ENCODE assay signal across 8 cellular contexts in genomic region chr10:62804384-62805138, GRCh38. TPM values are rescaled to one million over a fixed set of nuclear protein-coding genes. Genes with fewer than 3 reads are reported as not detected.
DNase-seq lines count a peak whose midpoint lies in the region; ATAC-seq and TF ChIP-seq lines count a peak whose summit lies in the region.

Gene ADO, plus strand, starts transcription at chr10:62804720. Its CDS starts 340 bp downstream, at chr10:62805060.

- peak within 1 kb of the TSS; percentile 98 for H3K56ac ChIP-seq in IMR-90 (ENCODE audit: extremely low read depth, insufficient read depth, low read length)

- H3K14ac ChIP-seq in IMR-90 (replicated peaks; ENCODE audit: low read depth, low read length) = peak within 1 kb of the TSS; percentile 99

- H3K4me3 ChIP-seq in IMR-90 (ENCODE audit: insufficient read depth, low read depth, low read length) (peak within 1 kb of the TSS; percentile 94), PC-9 (peak within 1 kb of the TSS; percentile 60), esophagus squamous epithelium (peak within 1 kb of the TSS; percentile 83 to 93 (median 90))

- no peaks in the 10 kb centered on the region for H3K9me3 Mint-ChIP-seq in activated T-helper 1 cell treated with anti-CD3 and anti-CD28 coated beads, Interleukin-12 subunit alpha, Interleukin-12 subunit beta, Interleukin-2, Interleukin-4 antibody, amounts not matched to agents 30 ng/mL and 10 ng/mL and 1 ng/mL, durations not matched to agents 14 hours and 24 hours and 36 hours

- peak within 1 kb of the TSS; percentile 98 for H3K18ac ChIP-seq in IMR-90 (ENCODE audit: low read depth, low read length)

- peak within 1 kb of the TSS; percentile 100 for H4K91ac ChIP-seq in IMR-90 (ENCODE audit: insufficient read depth, low read depth, low read length)

- H3K4me2 ChIP-seq in IMR-90 (ENCODE audit: low read depth, low read length) = peak within 1 kb of the TSS; percentile 98
- peak within 1 kb of the TSS; percentile 84 for H3K4me2 ChIP-seq in PC-9

- H3K9me3 ChIP-seq in IMR-90 (ENCODE audit: control insufficient read depth, insufficient read depth, low read length) (no peaks in the 10 kb centered on the region), PC-9 (ENCODE audit: insufficient read depth, low read depth) (no peaks in the 10 kb centered on the region), esophagus squamous epithelium (no peaks in the 10 kb centered on the region)

- H2AK5ac ChIP-seq in IMR-90 (ENCODE audit: low read depth, low read length) = peak within 1 kb of the TSS; percentile 84

- no peaks in the 10 kb centered on the region for H3K36me3 ChIP-seq in IMR-90 (ENCODE audit: control insufficient read depth, insufficient read depth, low read length)
- H3K36me3 ChIP-seq in PC-9 (ENCODE audit: low read depth) = peaks cover 21% of the 10 kb centered on the region
- H3K36me3 ChIP-seq in esophagus squamous epithelium = peaks cover 0 to 16% (median 0%) of the 10 kb centered on the region in 3 donors

- no peak for TF ChIP-seq RAD21 in IMR-90 (IDR thresholded peaks at IDR 0.05; ENCODE audit: low read length)

- H3K27ac Mint-ChIP-seq in activated T-helper 1 cell treated with anti-CD3 and anti-CD28 coated beads, Interleukin-12 subunit alpha, Interleukin-12 subunit beta, Interleukin-2, Interleukin-4 antibody, amounts not matched to agents 30 ng/mL and 10 ng/mL and 1 ng/mL, durations not matched to agents 14 hours and 24 hours and 36 hours = peak within 1 kb of the TSS; percentile 95

- peak within 1 kb of the TSS; percentile 100 for H4K5ac ChIP-seq in IMR-90 (ENCODE audit: low read depth, low read length)

- peaks cover 14 to 29% of the 10 kb centered on the region in 2 experiments for H3K79me1 ChIP-seq in IMR-90 (ENCODE audit: low read depth in 1 of 2, low read length in 2 of 2)

- peak within 1 kb of the TSS; percentile 99 for H2BK5ac ChIP-seq in IMR-90 (ENCODE audit: low read depth, low read length, poor library complexity, severe bottlenecking)

- dilution Hi-C loops in IMR-90 (cut with HindIII; ENCODE audit: low sequenced_read_pairs, unreplicated experiment) = no loop called here

- peak within 1 kb of the TSS; percentile 84 to 99 for H4K8ac ChIP-seq in IMR-90 (ENCODE audit: low read depth in 2 of 2, low read length in 2 of 2)

- BruUV-seq in IMR-90 (replicated peaks; lab: Mats Ljungman, UMichigan) (no TSS peak), PC-9 (replicated peaks; lab: Mats Ljungman, UMichigan) (no TSS peak)

- ATAC-seq in GM21529 (IDR thresholded peaks at IDR 0.05; ENCODE audit: unreplicated experiment) = peak; percentile 88
- ATAC-seq in IMR-90 (ENCODE audit: low read depth) = peak; percentile 91

- H3K27ac ChIP-seq in IMR-90 (ENCODE audit: insufficient read depth, low read length) (peak within 1 kb of the TSS; percentile 99), PC-9 (peak within 1 kb of the TSS; percentile 69), esophagus squamous epithelium (peak within 1 kb of the TSS; percentile 91 to 97 (median 96))

- peak within 1 kb of the TSS; percentile 99; the same call in 1 of the 2 replicates for H2BK20ac ChIP-seq in IMR-90 (ENCODE audit: low read depth, low read length)

- DNase-seq in DMS153 treated with DMSO at 0.1 percent for 48 hours (lab: John Stamatoyannopoulos, UW; ENCODE audit: unreplicated experiment) (peak; percentile 87), IMR-90 (peak; percentile 79), PC-9 (peak; percentile 55 to 79), esophagus squamous epithelium (lab: John Stamatoyannopoulos, UW) (peak; percentile 54), myocyte (ENCODE audit: low read depth) (peak; percentile 93)
- DNase-seq in activated T-helper 1 cell treated with anti-CD3 and anti-CD28 coated beads, Interleukin-12 subunit alpha, Interleukin-12 subunit beta, Interleukin-2, Interleukin-4 antibody, amounts not matched to agents 30 ng/mL and 10 ng/mL and 1 ng/mL, durations not matched to agents 14 hours and 24 hours and 36 hours (ENCODE audit: low spot score) = peak; percentile 68
- DNase-seq in stimulated activated naive CD4-positive, alpha-beta T cell treated with Interleukin-2 at 50 U/mL for 16 hours (lab: John Stamatoyannopoulos, UW) = peak; percentile 74

- H4K20me1 ChIP-seq in IMR-90 (ENCODE audit: insufficient read depth, low read length) (peaks cover 18% of the 10 kb centered on the region), PC-9 (ENCODE audit: insufficient read depth) (peaks cover 31% of the 10 kb centered on the region)

- intact Hi-C loops in IMR-90 (cut with micrococcal nuclease) = loop anchor here (5.0 to 10.0 kb wide), 2 partner anchors 353 to 760 kb away; no protein-coding TSS in a partner anchor
- intact Hi-C loops in PC-9 (cut with micrococcal nuclease; ENCODE audit: unreplicated experiment) = loop anchor here (1.0 kb wide), 1 partner anchor 12 kb away; the partner anchor contains the start of gene EGR2
- intact Hi-C loops in activated T-helper 1 cell treated with anti-CD3 and anti-CD28 coated beads, Interleukin-12 subunit alpha, Interleukin-12 subunit beta, Interleukin-2, Interleukin-4 antibody, amounts not matched to agents 30 ng/mL and 10 ng/mL and 1 ng/mL, durations not matched to agents 14 hours and 24 hours and 36 hours (cut with micrococcal nuclease) = loop anchor here (1.0 kb wide), 7 partner anchors 12 to 329 kb away; partner anchors contain the start of genes EGR2 and NRBF2
- intact Hi-C loops in esophagus squamous epithelium (cut with DNase I) = no loop called here

- peaks cover 31% of the 10 kb centered on the region for H3K36me3 Mint-ChIP-seq in activated T-helper 1 cell treated with anti-CD3 and anti-CD28 coated beads, Interleukin-12 subunit alpha, Interleukin-12 subunit beta, Interleukin-2, Interleukin-4 antibody, amounts not matched to agents 30 ng/mL and 10 ng/mL and 1 ng/mL, durations not matched to agents 14 hours and 24 hours and 36 hours (ENCODE audit: low read depth)

- 1% methylated on average over 20 of the region's 73 CpGs; no CpG with 5 or more reads in 1 of the 2 experiments for WGBS in IMR-90 (ENCODE audit: extremely low coverage in 2 of 2, insufficient read length in 1 of 2), 2 experiments
- 0 to 2% methylated on average over 10 to 11 of the region's 73 CpGs for WGBS in esophagus squamous epithelium, 2 donors

- H3K4me3 Mint-ChIP-seq in activated T-helper 1 cell treated with anti-CD3 and anti-CD28 coated beads, Interleukin-12 subunit alpha, Interleukin-12 subunit beta, Interleukin-2, Interleukin-4 antibody, amounts not matched to agents 30 ng/mL and 10 ng/mL and 1 ng/mL, durations not matched to agents 14 hours and 24 hours and 36 hours = peak within 1 kb of the TSS; percentile 90

- peak within 1 kb of the TSS; percentile 96 for H3K4ac ChIP-seq in IMR-90 (ENCODE audit: low read depth, low read length)

- TF ChIP-seq CTCF in IMR-90 (conservative IDR thresholded peaks at IDR 0.05; ENCODE audit: low read depth, low read length) (no peak), PC-9 (conservative IDR thresholded peaks at IDR 0.05) (no peak), esophagus squamous epithelium (IDR thresholded peaks at IDR 0.05) (peak in 3 of 6 experiments; percentile 2 to 9 (median 2))

- peak within 1 kb of the TSS; percentile 100 for H2AFZ ChIP-seq in IMR-90 (replicated peaks; ENCODE audit: low read length, poor library complexity)
- H2AFZ ChIP-seq in PC-9 = peak within 1 kb of the TSS; percentile 92

- H3K4me1 Mint-ChIP-seq in activated T-helper 1 cell treated with anti-CD3 and anti-CD28 coated beads, Interleukin-12 subunit alpha, Interleukin-12 subunit beta, Interleukin-2, Interleukin-4 antibody, amounts not matched to agents 30 ng/mL and 10 ng/mL and 1 ng/mL, durations not matched to agents 14 hours and 24 hours and 36 hours (ENCODE audit: low read depth) = peaks cover 41% of the 10 kb centered on the region

- no peaks in the 10 kb centered on the region; the same call in 1 of the 2 replicates for H3K27me3 ChIP-seq in IMR-90 (ENCODE audit: control insufficient read depth, insufficient read depth, low read length)
- H3K27me3 ChIP-seq in PC-9 (ENCODE audit: insufficient read depth, low read depth) = no peaks in the 10 kb centered on the region
- peaks cover 0 to 7% (median 0%) of the 10 kb centered on the region in 4 donors for H3K27me3 ChIP-seq in esophagus squamous epithelium

- H3K9me1 ChIP-seq in IMR-90 (ENCODE audit: insufficient read depth, low read length) = no peaks in the 10 kb centered on the region

- no peaks in the 10 kb centered on the region for H3K9me2 ChIP-seq in PC-9 (ENCODE audit: insufficient read depth)

- H2AK9ac ChIP-seq in IMR-90 (replicated peaks; ENCODE audit: low read depth, low read length, poor library complexity) = peak within 1 kb of the TSS; percentile 93

- H3F3A ChIP-seq in PC-9 (ENCODE audit: insufficient read depth, low read depth) = no peaks in the 10 kb centered on the region

- POLR2A ChIA-PET in IMR-90 (lab: Charles Lee; ENCODE audit: unreplicated experiment) (no interaction called here), PC-9 (lab: Charles Lee; ENCODE audit: unreplicated experiment) (interaction anchor here (0.7 kb wide), 1 partner anchor 536 kb away, joined by 3 read pairs; the partner anchor contains the start of gene RTKN2)

- peak within 1 kb of the TSS; percentile 86 for H3K9ac ChIP-seq in IMR-90 (ENCODE audit: low read depth, low read length)

- TF ChIP-seq POLR2A in IMR-90 (IDR thresholded peaks at IDR 0.05; ENCODE audit: low read depth, low read length) = peak; percentile 62
- peak in 2 of 4 donors; percentile 42 to 76 for TF ChIP-seq POLR2A in esophagus squamous epithelium (IDR thresholded peaks at IDR 0.05)

- peaks cover 43% of the 10 kb centered on the region for H3K79me2 ChIP-seq in PC-9 (ENCODE audit: low read depth)

- peak within 1 kb of the TSS; percentile 98 for H3K23ac ChIP-seq in IMR-90 (ENCODE audit: low read depth, low read length)

- CTCF ChIA-PET in IMR-90 (lab: Yijun Ruan, JAX) = interaction anchor here (0.6 to 1.1 kb wide), 3 partner anchors 13 to 150 kb away, joined by 3 to 5 read pairs (median 4); no protein-coding TSS in a partner anchor
- CTCF ChIA-PET in PC-9 (lab: Charles Lee) = no interaction called here

- in situ Hi-C loops in IMR-90 (cut with MboI; ENCODE audit: low sequenced_read_pairs) = loop anchor here (25.0 kb wide), 2 partner anchors 542 to 767 kb away; partner anchors contain the start of gene RTKN2

- H2BK15ac ChIP-seq in IMR-90 (ENCODE audit: low read depth, low read length) = peak within 1 kb of the TSS; percentile 89; the same call in 1 of the 3 replicates

- H2BK120ac ChIP-seq in IMR-90 (ENCODE audit: low read depth, low read length) = peak within 1 kb of the TSS; percentile 100

- peaks cover 11% of the 10 kb centered on the region for H3K27me3 Mint-ChIP-seq in activated T-helper 1 cell treated with anti-CD3 and anti-CD28 coated beads, Interleukin-12 subunit alpha, Interleukin-12 subunit beta, Interleukin-2, Interleukin-4 antibody, amounts not matched to agents 30 ng/mL and 10 ng/mL and 1 ng/mL, durations not matched to agents 14 hours and 24 hours and 36 hours (ENCODE audit: insufficient read depth)

- H3K4me1 ChIP-seq in IMR-90 (ENCODE audit: control insufficient read depth, insufficient read depth, low read length) = peaks cover 8% of the 10 kb centered on the region; the same call in 1 of the 2 replicates
- H3K4me1 ChIP-seq in PC-9 (replicated peaks; ENCODE audit: insufficient read depth) = peaks cover 25% of the 10 kb centered on the region
- peaks cover 19 to 51% (median 19%) of the 10 kb centered on the region in 3 donors for H3K4me1 ChIP-seq in esophagus squamous epithelium

RNA-seq across cellular contexts. Expression of gene ADO, which starts in this region (rescaled TPM):
- total RNA-seq in IMR-90 (2012; rRNA removed) (8.1 and 11.4 TPM in 2 replicates), PC-9 (2021) (13.6 and 13.7 TPM in 2 replicates), esophagus squamous epithelium (10 to 100 TPM in 3 of 4 donors, 1 to 10 TPM in 1; 10.0 to 16.0 (median 13.8) TPM), myocyte (34.5 and 34.9 TPM in 2 replicates)
- 7.7 and 8.0 TPM in 2 replicates for polyA plus RNA-seq in IMR-90 (2012; rRNA removed)
- 3.7 and 7.4 TPM in 2 replicates for polyA plus RNA-seq in IMR-90 (2012; cell fraction: cytosol; rRNA removed)
- 2.4 and 3.5 TPM in 2 replicates for polyA plus RNA-seq in IMR-90 (2012; cell fraction: nucleus; rRNA removed; ENCODE audit: low replicate concordance)
- 52.3 and 55.8 TPM in 2 replicates for total RNA-seq in activated T-helper 1 cell treated with anti-CD3 and anti-CD28 coated beads, Interleukin-12 subunit alpha, Interleukin-12 subunit beta, Interleukin-2, Interleukin-4 antibody, amounts not matched to agents 30 ng/mL and 10 ng/mL and 1 ng/mL, durations not matched to agents 14 hours and 24 hours and 36 hours
- 26.5 TPM for polyA plus RNA-seq in myocyte (2012)

Comparison
In these comparisons a context has a peak if more than half of its experiments do, and no peak if none do; other contexts are left out.
1. Peak in every context shown above with its lines: DNase-seq, ATAC-seq, H3K4me3 ChIP-seq and H3K27ac ChIP-seq.